Comparison of ENCODE assay signal across 8 cellular contexts in genomic region chr19:6752257-6753177, GRCh38. TPM values are rescaled to one million over a fixed set of nuclear protein-coding genes. Genes with fewer than 3 reads are reported as not detected.
DNase-seq lines count a peak whose midpoint lies in the region; ATAC-seq and TF ChIP-seq lines count a peak whose summit lies in the region.

No MANE protein-coding gene starts in this region.

- H3K9me3 ChIP-seq in A673 (ENCODE audit: low read depth, low read length, poor library complexity, severe bottlenecking) (no peaks in the 10 kb centered on the region), colonic mucosa (no peaks in the 10 kb centered on the region), mucosa of rectum (ENCODE audit: control insufficient read depth in 2 of 2, low read length in 2 of 2) (no peaks in the 10 kb centered on the region)

- peak overlapping the region; percentile 50 for H3K4me3 ChIP-seq in A673 (ENCODE audit: low read depth, low read length, poor library complexity, severe bottlenecking)
- H3K4me3 ChIP-seq in HL-60 (replicated peaks; ENCODE audit: insufficient read depth, low read length): peak overlapping the region; percentile 35
- peak overlapping the region; percentile 22 for H3K4me3 ChIP-seq in colonic mucosa
- H3K4me3 ChIP-seq in mucosa of rectum (ENCODE audit: low read length in 2 of 2): peak overlapping the region; percentile 63 to 69

- BruUV-seq in A673 (replicated peaks; lab: Mats Ljungman, UMichigan): no TSS peak

- H3K27ac ChIP-seq in A673 (ENCODE audit: low read depth, low read length, poor library complexity, severe bottlenecking) (no peak overlapping the region), HL-60 (replicated peaks) (no peak overlapping the region; the same call in 1 of the 2 replicates), colonic mucosa (peak overlapping the region; percentile 88), mucosa of rectum (ENCODE audit: low read depth in 2 of 2, low read length in 2 of 2) (peak overlapping the region; percentile 97 to 99)

- peaks cover 51% of the 10 kb centered on the region for H3K36me3 ChIP-seq in A673 (ENCODE audit: insufficient read depth, low read length, poor library complexity, severe bottlenecking)
- H3K36me3 ChIP-seq in colonic mucosa: no peaks in the 10 kb centered on the region
- peaks cover 25 to 37% of the 10 kb centered on the region in 2 donors for H3K36me3 ChIP-seq in mucosa of rectum (ENCODE audit: control insufficient read depth in 2 of 2, insufficient read depth in 2 of 2, low read length in 2 of 2)

- POLR2A ChIA-PET in A673 (lab: Charles Lee; ENCODE audit: low non-redundant PET): interaction anchor here (0.6 kb wide), 1 partner anchor 222 kb away, joined by 3 read pairs; the partner anchor contains the start of gene TNFSF9

- TF ChIP-seq CTCF in A673 (conservative IDR thresholded peaks at IDR 0.05; ENCODE audit: low read depth, low read length) (no peak), HL-60 (IDR thresholded peaks at IDR 0.05; ENCODE audit: insufficient read depth, low read length) (no peak), colonic mucosa (IDR thresholded peaks at IDR 0.05) (no peak)

- peaks cover 3% of the 10 kb centered on the region for H3K4me1 ChIP-seq in A673 (ENCODE audit: insufficient read depth, low read length, poor library complexity, severe bottlenecking)
- H3K4me1 ChIP-seq in colonic mucosa: no peaks in the 10 kb centered on the region
- H3K4me1 ChIP-seq in mucosa of rectum (ENCODE audit: control insufficient read depth in 2 of 2, insufficient read depth in 2 of 2, low read length in 2 of 2): peaks cover 15 to 18% of the 10 kb centered on the region in 2 donors

- CTCF ChIA-PET in A673 (lab: Charles Lee): interaction anchor here (0.6 to 1.1 kb wide), 2 partner anchors 111 to 236 kb away, joined by 4 to 10 read pairs; no protein-coding TSS in a partner anchor

- intact Hi-C loops in A673 (cut with micrococcal nuclease; ENCODE audit: unreplicated experiment): loop anchor here (1.0 to 5.0 kb wide), 2 partner anchors 15 to 235 kb away; partner anchors contain the start of gene SH2D3A
- intact Hi-C loops in colonic mucosa (cut with DNase I): loop anchor here (10.0 kb wide), 1 partner anchor 118 kb away; no protein-coding TSS in a partner anchor

- DNase-seq in A673 (ENCODE audit: low spot score) (no peak), HL-60 (ENCODE audit: low read depth in 1 of 2, low spot score in 1 of 2) (no peak), colonic mucosa (peak; percentile 89), occipital lobe (lab: John Stamatoyannopoulos, UW) (no peak), DMS53 treated with DMSO at 0.1 percent for 48 hours (lab: John Stamatoyannopoulos, UW; ENCODE audit: unreplicated experiment) (no peak)

- H3K27me3 ChIP-seq in A673 (replicated peaks; ENCODE audit: insufficient read depth, low read depth, low read length, poor library complexity): no peaks in the 10 kb centered on the region
- H3K27me3 ChIP-seq in HL-60 (ENCODE audit: insufficient read depth, poor library complexity, severe bottlenecking): no peaks in the 10 kb centered on the region
- H3K27me3 ChIP-seq in colonic mucosa: no peaks in the 10 kb centered on the region
- H3K27me3 ChIP-seq in mucosa of rectum (ENCODE audit: control insufficient read depth in 2 of 2, insufficient read depth in 2 of 2, low read length in 2 of 2): no peaks in the 10 kb centered on the region

- H3K9ac ChIP-seq in colonic mucosa (ENCODE audit: low read depth in 2 of 2, low read length in 2 of 2) (peak overlapping the region; percentile 71 to 84), mucosa of rectum (ENCODE audit: low read depth in 1 of 2, low read length in 2 of 2) (peak overlapping the region; percentile 70 to 88)

- ATAC-seq in GM18873 (IDR thresholded peaks at IDR 0.05; ENCODE audit: low FRiP score, unreplicated experiment) (no peak), HG03354 (IDR thresholded peaks at IDR 0.05; ENCODE audit: poor library complexity, severe bottlenecking, unreplicated experiment) (no peak)

RNA-seq across cellular contexts. Expression of gene TRIP10, which starts 13.0 kb away (rescaled TPM):
- total RNA-seq in A673 (2021) (70.2 and 79.2 TPM in 2 replicates), colonic mucosa (10 to 100 TPM; 67.7 to 78.2 TPM), occipital lobe (3.0 TPM)

RNA-seq across cellular contexts. Expression of gene SH2D3A, which starts 14.7 kb away (rescaled TPM):
- total RNA-seq in A673 (2021): 0.95 and 1.7 TPM in 2 replicates
- 10 to 100 TPM; 34.2 to 44.3 TPM for total RNA-seq in colonic mucosa
- not detected for total RNA-seq in occipital lobe

RNA-seq across cellular contexts. Expression of gene GPR108, which starts 15.1 kb away (rescaled TPM):
- total RNA-seq in A673 (2021) (36.4 and 37.4 TPM in 2 replicates), colonic mucosa (100 to 1,000 TPM in 1 of 2 donors, 10 to 100 TPM in 1; 92.0 to 109 TPM), occipital lobe (11.2 TPM)

RNA-seq across cellular contexts. Expression of gene VAV1, which starts 20.0 kb away (rescaled TPM):
- total RNA-seq in A673 (2021) (51.6 and 54.9 TPM in 2 replicates), colonic mucosa (1 to 10 TPM; 5.7 to 6.0 TPM), occipital lobe (2.5 TPM)

RNA-seq across cellular contexts. Expression of gene C3, which starts 32.1 kb away (rescaled TPM):
- total RNA-seq in A673 (2021) (1.8 TPM in 2 replicates), colonic mucosa (10 to 100 TPM; 28.2 to 83.9 TPM), occipital lobe (12.3 TPM)

Comparison
In these comparisons a context has a peak if more than half of its experiments do, and no peak if none do; other contexts are left out.
1. H3K27ac ChIP-seq: peak in colonic mucosa (single experiment) and mucosa of rectum (2 of 2); none in A673 (single experiment) and HL-60 (single experiment).
2. RNA of gene TRIP10, which starts 13.0 kb away (total RNA-seq): 67.7 to 78.2 TPM in colonic mucosa and 70.2 to 79.2 TPM in A673; 3.0 TPM in occipital lobe (single experiment); every median in the first group is over 10 times any median in the second.
3. RNA of gene SH2D3A, which starts 14.7 kb away (total RNA-seq): 34.2 to 44.3 TPM in colonic mucosa; 0.95 to 1.7 TPM in A673 and not detected in occipital lobe (single experiment); every median in the first group is over 10 times any median in the second.
4. Peak in every context shown above with its lines, with median percentiles within 50 percentile points of each other: H3K4me3 ChIP-seq.